ENCODE assay signal across 2 cellular contexts in the genomic region with DNA sequence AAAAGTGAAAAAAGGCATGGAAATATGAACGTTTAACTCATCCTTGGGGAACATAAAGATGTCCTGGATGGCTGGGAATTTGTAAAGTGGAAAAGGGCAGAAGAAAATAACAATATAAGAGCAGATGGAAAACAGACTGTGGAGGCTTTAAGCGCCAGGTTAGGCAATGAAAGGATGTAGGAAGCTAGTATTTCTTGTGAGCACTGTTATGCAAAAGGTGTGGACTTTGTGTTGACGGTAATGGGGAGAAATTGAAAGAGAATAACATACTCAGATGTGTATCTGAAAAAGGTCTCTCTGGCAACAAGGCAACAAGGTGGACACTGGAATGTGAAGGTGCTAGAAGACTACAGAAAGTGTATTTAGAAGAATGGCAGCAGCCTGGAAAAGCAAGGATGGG.
TF ChIP-seq lines count a peak whose summit lies in the region.

No MANE protein-coding gene starts in this region.

TF ChIP-seq in GM23338, 12 proteins besides CTCF, POLR2A, EP300 and RAD21 (continued from another document):
- TF ChIP-seq ZNF331 (CRISPR knock-in tag; IDR thresholded peaks at IDR 0.05; ENCODE audit: low read depth) (no peak), EZH2phosphoT487 (IDR thresholded peaks at IDR 0.05; ENCODE audit: unreplicated experiment) (no peak), POLR2AphosphoS5 (IDR thresholded peaks at IDR 0.05; ENCODE audit: low read depth) (no peak), STAT1 (IDR thresholded peaks at IDR 0.05; ENCODE audit: unreplicated experiment) (no peak), JUNB (IDR thresholded peaks at IDR 0.05; ENCODE audit: unreplicated experiment) (no peak), CREB1 (CRISPR knock-in tag; IDR thresholded peaks at IDR 0.05; ENCODE audit: low read depth) (no peak)
- TF ChIP-seq, protein P1, sequence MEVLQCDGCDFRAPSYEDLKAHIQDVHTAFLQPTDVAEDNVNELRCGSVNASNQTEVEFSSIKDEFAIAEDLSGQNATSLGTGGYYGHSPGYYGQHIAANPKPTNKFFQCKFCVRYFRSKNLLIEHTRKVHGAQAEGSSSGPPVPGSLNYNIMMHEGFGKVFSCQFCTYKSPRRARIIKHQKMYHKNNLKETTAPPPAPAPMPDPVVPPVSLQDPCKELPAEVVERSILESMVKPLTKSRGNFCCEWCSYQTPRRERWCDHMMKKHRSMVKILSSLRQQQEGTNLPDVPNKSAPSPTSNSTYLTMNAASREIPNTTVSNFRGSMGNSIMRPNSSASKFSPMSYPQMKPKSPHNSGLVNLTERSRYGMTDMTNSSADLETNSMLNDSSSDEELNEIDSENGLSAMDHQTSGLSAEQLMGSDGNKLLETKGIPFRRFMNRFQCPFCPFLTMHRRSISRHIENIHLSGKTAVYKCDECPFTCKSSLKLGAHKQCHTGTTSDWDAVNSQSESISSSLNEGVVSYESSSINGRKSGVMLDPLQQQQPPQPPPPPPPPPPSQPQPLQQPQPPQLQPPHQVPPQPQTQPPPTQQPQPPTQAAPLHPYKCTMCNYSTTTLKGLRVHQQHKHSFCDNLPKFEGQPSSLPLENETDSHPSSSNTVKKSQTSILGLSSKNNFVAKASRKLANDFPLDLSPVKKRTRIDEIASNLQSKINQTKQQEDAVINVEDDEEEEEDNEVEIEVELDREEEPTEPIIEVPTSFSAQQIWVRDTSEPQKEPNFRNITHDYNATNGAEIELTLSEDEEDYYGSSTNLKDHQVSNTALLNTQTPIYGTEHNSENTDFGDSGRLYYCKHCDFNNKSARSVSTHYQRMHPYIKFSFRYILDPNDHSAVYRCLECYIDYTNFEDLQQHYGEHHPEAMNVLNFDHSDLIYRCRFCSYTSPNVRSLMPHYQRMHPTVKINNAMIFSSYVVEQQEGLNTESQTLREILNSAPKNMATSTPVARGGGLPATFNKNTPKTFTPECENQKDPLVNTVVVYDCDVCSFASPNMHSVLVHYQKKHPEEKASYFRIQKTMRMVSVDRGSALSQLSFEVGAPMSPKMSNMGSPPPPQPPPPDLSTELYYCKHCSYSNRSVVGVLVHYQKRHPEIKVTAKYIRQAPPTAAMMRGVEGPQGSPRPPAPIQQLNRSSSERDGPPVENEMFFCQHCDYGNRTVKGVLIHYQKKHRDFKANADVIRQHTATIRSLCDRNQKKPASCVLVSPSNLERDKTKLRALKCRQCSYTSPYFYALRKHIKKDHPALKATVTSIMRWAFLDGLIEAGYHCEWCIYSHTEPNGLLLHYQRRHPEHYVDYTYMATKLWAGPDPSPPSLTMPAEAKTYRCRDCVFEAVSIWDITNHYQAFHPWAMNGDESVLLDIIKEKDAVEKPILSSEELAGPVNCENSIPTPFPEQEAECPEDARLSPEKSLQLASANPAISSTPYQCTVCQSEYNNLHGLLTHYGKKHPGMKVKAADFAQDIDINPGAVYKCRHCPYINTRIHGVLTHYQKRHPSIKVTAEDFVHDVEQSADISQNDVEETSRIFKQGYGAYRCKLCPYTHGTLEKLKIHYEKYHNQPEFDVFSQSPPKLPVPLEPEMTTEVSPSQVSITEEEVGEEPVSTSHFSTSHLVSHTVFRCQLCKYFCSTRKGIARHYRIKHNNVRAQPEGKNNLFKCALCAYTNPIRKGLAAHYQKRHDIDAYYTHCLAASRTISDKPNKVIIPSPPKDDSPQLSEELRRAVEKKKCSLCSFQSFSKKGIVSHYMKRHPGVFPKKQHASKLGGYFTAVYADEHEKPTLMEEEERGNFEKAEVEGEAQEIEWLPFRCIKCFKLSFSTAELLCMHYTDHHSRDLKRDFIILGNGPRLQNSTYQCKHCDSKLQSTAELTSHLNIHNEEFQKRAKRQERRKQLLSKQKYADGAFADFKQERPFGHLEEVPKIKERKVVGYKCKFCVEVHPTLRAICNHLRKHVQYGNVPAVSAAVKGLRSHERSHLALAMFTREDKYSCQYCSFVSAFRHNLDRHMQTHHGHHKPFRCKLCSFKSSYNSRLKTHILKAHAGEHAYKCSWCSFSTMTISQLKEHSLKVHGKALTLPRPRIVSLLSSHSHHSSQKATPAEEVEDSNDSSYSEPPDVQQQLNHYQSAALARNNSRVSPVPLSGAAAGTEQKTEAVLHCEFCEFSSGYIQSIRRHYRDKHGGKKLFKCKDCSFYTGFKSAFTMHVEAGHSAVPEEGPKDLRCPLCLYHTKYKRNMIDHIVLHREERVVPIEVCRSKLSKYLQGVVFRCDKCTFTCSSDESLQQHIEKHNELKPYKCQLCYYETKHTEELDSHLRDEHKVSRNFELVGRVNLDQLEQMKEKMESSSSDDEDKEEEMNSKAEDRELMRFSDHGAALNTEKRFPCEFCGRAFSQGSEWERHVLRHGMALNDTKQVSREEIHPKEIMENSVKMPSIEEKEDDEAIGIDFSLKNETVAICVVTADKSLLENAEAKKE (CRISPR knock-in tag; IDR thresholded peaks at IDR 0.05): no peak

TF ChIP-seq in GM12878, 131 proteins besides CTCF, POLR2A, EP300 and RAD21:
- TF ChIP-seq, protein P2, sequence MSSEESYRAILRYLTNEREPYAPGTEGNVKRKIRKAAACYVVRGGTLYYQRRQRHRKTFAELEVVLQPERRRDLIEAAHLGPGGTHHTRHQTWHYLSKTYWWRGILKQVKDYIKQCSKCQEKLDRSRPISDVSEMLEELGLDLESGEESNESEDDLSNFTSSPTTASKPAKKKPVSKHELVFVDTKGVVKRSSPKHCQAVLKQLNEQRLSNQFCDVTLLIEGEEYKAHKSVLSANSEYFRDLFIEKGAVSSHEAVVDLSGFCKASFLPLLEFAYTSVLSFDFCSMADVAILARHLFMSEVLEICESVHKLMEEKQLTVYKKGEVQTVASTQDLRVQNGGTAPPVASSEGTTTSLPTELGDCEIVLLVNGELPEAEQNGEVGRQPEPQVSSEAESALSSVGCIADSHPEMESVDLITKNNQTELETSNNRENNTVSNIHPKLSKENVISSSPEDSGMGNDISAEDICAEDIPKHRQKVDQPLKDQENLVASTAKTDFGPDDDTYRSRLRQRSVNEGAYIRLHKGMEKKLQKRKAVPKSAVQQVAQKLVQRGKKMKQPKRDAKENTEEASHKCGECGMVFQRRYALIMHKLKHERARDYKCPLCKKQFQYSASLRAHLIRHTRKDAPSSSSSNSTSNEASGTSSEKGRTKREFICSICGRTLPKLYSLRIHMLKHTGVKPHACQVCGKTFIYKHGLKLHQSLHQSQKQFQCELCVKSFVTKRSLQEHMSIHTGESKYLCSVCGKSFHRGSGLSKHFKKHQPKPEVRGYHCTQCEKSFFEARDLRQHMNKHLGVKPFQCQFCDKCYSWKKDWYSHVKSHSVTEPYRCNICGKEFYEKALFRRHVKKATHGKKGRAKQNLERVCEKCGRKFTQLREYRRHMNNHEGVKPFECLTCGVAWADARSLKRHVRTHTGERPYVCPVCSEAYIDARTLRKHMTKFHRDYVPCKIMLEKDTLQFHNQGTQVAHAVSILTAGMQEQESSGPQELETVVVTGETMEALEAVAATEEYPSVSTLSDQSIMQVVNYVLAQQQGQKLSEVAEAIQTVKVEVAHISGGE (CRISPR knock-in tag; IDR thresholded peaks at IDR 0.05): no peak
